18 cellular contexts compared by ENCODE assay signal in the genomic region with DNA sequence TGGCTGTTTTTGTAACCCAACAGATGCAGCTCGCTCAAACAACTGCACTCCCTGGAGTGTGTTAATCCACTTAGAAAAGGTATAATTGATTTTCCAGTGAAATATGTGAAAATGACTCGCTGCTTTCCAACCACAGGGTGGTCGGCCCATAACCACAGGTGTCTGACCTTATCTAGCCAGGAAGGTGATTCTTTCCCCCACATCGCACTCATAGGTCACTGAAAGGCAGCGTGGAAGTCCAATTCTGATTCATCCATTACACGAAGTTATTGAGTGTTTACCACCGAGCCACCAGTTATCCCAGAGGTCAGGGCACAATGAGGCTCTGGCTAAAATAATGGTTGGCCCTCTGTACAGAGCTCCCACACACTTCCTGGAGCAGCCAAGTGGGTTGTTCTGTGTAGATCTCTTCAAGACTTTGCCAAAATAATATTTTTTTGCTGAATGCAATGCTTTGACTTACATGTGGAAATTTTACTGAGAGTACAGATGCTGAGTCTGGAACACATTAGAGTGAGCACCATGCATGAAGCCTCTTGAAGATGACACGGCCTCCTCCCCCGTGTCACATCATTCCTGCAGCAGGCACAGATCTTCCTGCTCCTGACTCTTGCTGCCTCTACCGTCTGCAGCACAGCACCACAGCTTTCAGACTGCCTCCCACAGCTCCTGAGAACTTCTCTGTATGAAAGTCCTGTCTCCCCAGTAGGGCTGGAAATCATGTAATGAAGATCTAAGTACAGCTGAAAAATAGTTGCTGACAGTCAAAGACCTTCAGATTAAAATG.
DNase-seq lines count a peak whose midpoint lies in the region; ATAC-seq and TF ChIP-seq lines count a peak whose summit lies in the region.
"Had no signal": no experiment of that assay in that cellular context is flagged by ENCODE, and none has a peak within 500 bp of the region (broad histone marks: within the 10 kb centered on the region; RNA-seq: fewer than 3 reads in every experiment).

No MANE protein-coding gene starts in this region.

- CTCF ChIA-PET in Panc1 (lab: Charles Lee), result no interaction called here

- ATAC-seq in Panc1 (peak; percentile 60; the same call in 1 of the 2 replicates), esophagus mucosa (no peak)
- ATAC-seq: heart left ventricle, T-cell had no signal

- TF ChIP-seq CTCF in NB4 (IDR thresholded peaks at IDR 0.05; ENCODE audit: low read depth, low read length) (no peak), Panc1 (IDR thresholded peaks at IDR 0.05) (no peak), tibial nerve (IDR thresholded peaks at IDR 0.05) (no peak)

- TF ChIP-seq POLR2A in NB4 (IDR thresholded peaks at IDR 0.05; ENCODE audit: extremely low read depth, insufficient read length) (no peak), tibial nerve (IDR thresholded peaks at IDR 0.05) (no peak)

- DNase-seq in NB4 (ENCODE audit: low read depth) (peak; percentile 7), Panc1 (ENCODE audit: low read depth, low spot score) (no peak), inferior parietal cortex (ENCODE audit: extremely low spot score) (peak; percentile 2), dedifferentiated amniotic fluid mesenchymal stem cell (ENCODE audit: extremely low spot score) (no peak), tibial nerve (ENCODE audit: low spot score in 2 of 2) (no peak)
- DNase-seq in stimulated activated CD8-positive, alpha-beta memory T cell treated with anti-CD3 and anti-CD28 coated beads, Interleukin-2, amount 100 ng/mL, for 48 hours (ENCODE audit: low read depth in 2 of 2), result peak; percentile 8 to 21
- DNase-seq: activated CD4-positive, alpha-beta T cell treated with anti-CD3 and anti-CD28 coated beads, Interleukin-2, amount 10 ng/mL, durations not matched to agents 7 days and 5 days; activated CD8-positive, alpha-beta memory T cell treated with anti-CD3 and anti-CD28 coated beads, Interleukin-2, amount 50 U/mL, for 4 hours; CD4-positive, alpha-beta T cell; cortex of kidney; DMS 273 treated with DMSO at 0.1 percent for 48 hours; heart left ventricle; NCI-H1092; NCI-H2081 treated with DMSO at 0.1 percent for 48 hours; SIG-M5; T-cell; uterus had no signal

- in situ Hi-C loops in Panc1 (cut with HindIII; ENCODE audit: low pct_unique_long_range_greater_than_20kb, low sequenced_read_pairs), result no loop called here

- WGBS in tibial nerve, 2 donors, result 31 to 37% methylated on average over 10 of the region's 10 CpGs

- H3K27me3 ChIP-seq in Panc1 (ENCODE audit: control insufficient read depth, insufficient read depth, low read length) (no peaks in the 10 kb centered on the region), tibial nerve (no peaks in the 10 kb centered on the region)
- H3K27me3 ChIP-seq: uterus had no signal

- no TSS peak for BruUV-seq in Panc1 (replicated peaks; lab: Mats Ljungman, UMichigan)

- intact Hi-C loops in Panc1 (cut with micrococcal nuclease; ENCODE audit: unreplicated experiment), result no loop called here

- no peak for TF ChIP-seq EP300 in tibial nerve (IDR thresholded peaks at IDR 0.05)

- POLR2A ChIA-PET in Panc1 (lab: Charles Lee), result no interaction called here

- H3K36me3 ChIP-seq in Panc1 (ENCODE audit: control insufficient read depth, insufficient read depth, low read length) (no peaks in the 10 kb centered on the region), tibial nerve (no peaks in the 10 kb centered on the region)
- H3K36me3 ChIP-seq: heart left ventricle, uterus had no signal

- no peaks in the 10 kb centered on the region for H3K4me1 ChIP-seq in Panc1 (ENCODE audit: control insufficient read depth, insufficient read depth, low read length)
- H3K4me1 ChIP-seq in tibial nerve, result no peaks in the 10 kb centered on the region
- H3K4me1 ChIP-seq: heart left ventricle, uterus had no signal

- H3K4me3 ChIP-seq in NB4 (ENCODE audit: low read depth, low read length) (no peak overlapping the region), Panc1 (ENCODE audit: low read depth in 2 of 2, low read length in 2 of 2) (no peak overlapping the region), tibial nerve (no peak overlapping the region)
- H3K4me3 ChIP-seq: heart left ventricle, uterus had no signal

- 0 out of 2 replicates have a peak, but pooled peaks cover 1% of the 10 kb centered on the region for H3K9me3 ChIP-seq in Panc1 (ENCODE audit: control insufficient read depth, insufficient read depth, low read depth, low read length)
- H3K9me3 ChIP-seq in tibial nerve, result peaks cover 0 to 17% (median 2%) of the 10 kb centered on the region in 4 donors

- H3K27ac ChIP-seq in Panc1 (ENCODE audit: low read length), result no peak overlapping the region
- H3K27ac ChIP-seq in tibial nerve, result no peak overlapping the region
- H3K27ac ChIP-seq: heart left ventricle, uterus had no signal

Comparison
In these comparisons a context has a peak if more than half of its experiments do, and no peak if none do; other contexts are left out.
1. DNase-seq: peak in NB4 (single experiment), inferior parietal cortex (single experiment) and stimulated activated CD8-positive, alpha-beta memory T cell treated with anti-CD3 and anti-CD28 coated beads, Interleukin-2, amount 100 ng/mL, for 48 hours (2 of 2); none in Panc1 (single experiment), dedifferentiated amniotic fluid mesenchymal stem cell (single experiment) and tibial nerve (0 of 2).